13 cellular contexts compared by ENCODE assay signal in the genomic region with DNA sequence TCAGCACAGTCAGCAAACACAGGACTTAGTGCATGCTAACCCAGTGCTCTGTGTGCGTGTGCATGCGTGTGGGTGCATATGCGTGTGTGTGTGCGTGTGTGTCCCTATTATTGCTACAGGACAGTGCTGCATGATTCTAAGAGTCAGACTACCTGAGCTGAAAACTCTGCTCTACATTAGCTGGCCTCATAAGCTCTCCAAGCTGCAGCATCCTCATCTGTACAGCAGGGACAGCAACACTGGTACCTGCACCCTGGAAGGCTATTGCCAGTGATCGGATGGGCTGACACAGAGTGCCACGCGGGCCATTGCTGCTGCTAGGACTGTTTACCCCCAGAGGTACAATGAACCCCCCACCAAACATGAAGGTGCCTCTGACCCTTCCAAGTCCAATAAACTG. TPM values are rescaled to one million over a fixed set of nuclear protein-coding genes. Genes with fewer than 3 reads are reported as not detected.
A peak's percentile ranks its signal among the peaks of the same experiment; 100 is the strongest.
DNase-seq lines count a peak whose midpoint lies in the region; ATAC-seq, FAIRE-seq and TF ChIP-seq lines count a peak whose summit lies in the region.
"Had no signal": no experiment of that assay in that cellular context is flagged by ENCODE, and none has a peak within 500 bp of the region (broad histone marks: within the 10 kb centered on the region; RNA-seq: fewer than 3 reads in every experiment).

No MANE protein-coding gene starts in this region.

- SMC1A ChIA-PET in GM12878 (lab: Charles Lee; ENCODE audit: uncharacterized antibody, unreplicated experiment), result interaction anchor here (0.7 to 1.2 kb wide), 3 partner anchors 37 to 215 kb away, joined by 3 to 4 read pairs (median 3); no protein-coding TSS in a partner anchor

- no peaks in the 10 kb centered on the region for H3K36me3 ChIP-seq in GM12878 (ENCODE audit: control insufficient read depth in 2 of 2, insufficient read depth in 2 of 2, low read length in 1 of 2)
- no peaks in the 10 kb centered on the region for H3K36me3 ChIP-seq in right lobe of liver
- no peaks in the 10 kb centered on the region for H3K36me3 ChIP-seq in Karpas-422 (ENCODE audit: insufficient read depth, low read length)

- POLR2A ChIA-PET in AG04450 (lab: Yijun Ruan, JAX), result interaction anchor here (0.7 to 1.2 kb wide), 3 partner anchors 11 to 66 kb away, joined by 3 read pairs; no protein-coding TSS in a partner anchor
- POLR2A ChIA-PET in GM12878 (lab: Charles Lee), result no interaction called here

- H3K9me2 ChIP-seq in Karpas-422 (replicated peaks; ENCODE audit: insufficient read depth, low read length), result no peaks in the 10 kb centered on the region

- H3K4me3 ChIP-seq in AG04450 (ENCODE audit: low read depth, low read length) (peak overlapping the region; percentile 79), GM12878 (peak overlapping the region; percentile 67), right lobe of liver (peak overlapping the region in 2 of 3 donors; percentile 30 to 38), Karpas-422 (ENCODE audit: low read length) (no peak overlapping the region)

- TF ChIP-seq POLR2A in GM12878 (IDR thresholded peaks at IDR 0.05; ENCODE audit: low read depth, low read length) (peak; percentile 57), right lobe of liver (IDR thresholded peaks at IDR 0.05) (no peak)

- RAD21 ChIA-PET in GM12878 (lab: Charles Lee; ENCODE audit: unreplicated experiment), result interaction anchor here (0.9 kb wide), 1 partner anchor 66 kb away, joined by 3 read pairs; no protein-coding TSS in a partner anchor

- CTCF ChIA-PET in AG04450 (lab: Charles Lee), result interaction anchor here (5.1 kb wide), 1 partner anchor 44 kb away, joined by 26 read pairs; no protein-coding TSS in a partner anchor
- CTCF ChIA-PET in GM12878 (lab: Yijun Ruan, JAX), result interaction anchor here (1.3 to 1.7 kb wide), 2 partner anchors 12 to 43 kb away, joined by 3 to 5 read pairs; no protein-coding TSS in a partner anchor

- TF ChIP-seq RAD21 in GM12878 (IDR thresholded peaks at IDR 0.05; ENCODE audit: insufficient read depth, low read depth, low read length), result 0 out of 2 replicates have a peak, but pooled peaks have one; percentile 34

- 76% methylated on average over 7 of the region's 7 CpGs for whole genome bisulfite sequencing in GM12878 (ENCODE audit: insufficient coverage, insufficient replicate concordance, low lambda C conversion rate, missing lambda C conversion rate)
- 29% methylated on average over 5 of the region's 7 CpGs for WGBS in right lobe of liver (ENCODE audit: insufficient coverage, low coverage, low lambda C conversion rate, missing lambda C conversion rate)

- H4K20me1 ChIP-seq in GM12878 (ENCODE audit: control insufficient read depth, insufficient read depth), result no peaks in the 10 kb centered on the region
- H4K20me1 ChIP-seq in Karpas-422 (ENCODE audit: insufficient read depth, low read depth, low read length), result no peaks in the 10 kb centered on the region

- H3K4me2 ChIP-seq in GM12878 (ENCODE audit: control insufficient read depth, insufficient read depth), result peak overlapping the region; percentile 90
- H3K4me2 ChIP-seq in Karpas-422 (ENCODE audit: low read depth, low read length, poor library complexity, severe bottlenecking), result no peak overlapping the region

- no peak for FAIRE-seq in GM12878 (lab: Jason Lieb, UNC)

- DNase-seq in AG04450 (ENCODE audit: low read depth, low spot score), result no peak
- peak; percentile 49 for DNase-seq in H4 (ENCODE audit: low spot score)
- DNase-seq in GM12878 (ENCODE audit: low read depth, low spot score), result no peak
- DNase-seq in right lobe of liver, result no peak
- no peak for DNase-seq in NCI-H1105 (lab: John Stamatoyannopoulos, UW)
- DNase-seq in occipital lobe (lab: John Stamatoyannopoulos, UW), result no peak
- DNase-seq in Karpas-422, result no peak
- no peak for DNase-seq in NCI-H82 treated with DMSO at 0.1 percent for 48 hours (lab: John Stamatoyannopoulos, UW; ENCODE audit: unreplicated experiment)
- DNase-seq: activated T-cell treated with anti-CD3 and anti-CD28 coated beads, Interleukin-2, amount 50 U/mL, for 72 hours; NCI-H524; stimulated activated naive CD8-positive, alpha-beta T cell treated with anti-CD3 and anti-CD28 coated beads, Interleukin-15, amount 100 ng/mL, for 72 hours had no signal

- intact Hi-C loops in GM12878 (cut with micrococcal nuclease; ENCODE audit: unreplicated experiment) (no loop called here), right lobe of liver (cut with DNase I) (no loop called here)

- no peak overlapping the region for H3K27ac ChIP-seq in AG04450 (ENCODE audit: low read depth, low read length)
- peak overlapping the region; percentile 59 for H3K27ac ChIP-seq in GM12878 (ENCODE audit: control insufficient read depth, insufficient read depth)
- H3K27ac ChIP-seq in right lobe of liver, result no peak overlapping the region
- no peak overlapping the region for H3K27ac ChIP-seq in Karpas-422 (ENCODE audit: low read length)

- H2AFZ ChIP-seq in GM12878 (ENCODE audit: control insufficient read depth, low read depth, low read length) (peak overlapping the region; percentile 54), Karpas-422 (ENCODE audit: low read length) (no peak overlapping the region)

- peak overlapping the region; percentile 64 for H3K9ac ChIP-seq in GM12878 (ENCODE audit: control insufficient read depth, insufficient read depth, low read length)
- no peak overlapping the region for H3K9ac ChIP-seq in Karpas-422 (ENCODE audit: low read length)

- no peaks in the 10 kb centered on the region for H3K27me3 ChIP-seq in AG04450 (ENCODE audit: control insufficient read depth, insufficient read depth, low read length)
- H3K27me3 ChIP-seq in GM12878 (replicated peaks in 1 of 2; ENCODE audit: control insufficient read depth in 2 of 2, insufficient read depth in 2 of 2, low read length in 1 of 2), result no peaks in the 10 kb centered on the region
- H3K27me3 ChIP-seq in right lobe of liver, result no peaks in the 10 kb centered on the region
- H3K27me3 ChIP-seq in Karpas-422 (ENCODE audit: low read length), result no peaks in the 10 kb centered on the region

- H3K79me2 ChIP-seq in GM12878 (ENCODE audit: control insufficient read depth, insufficient read depth, low read length) (peaks cover 8% of the 10 kb centered on the region), Karpas-422 (ENCODE audit: low read length) (no peaks in the 10 kb centered on the region)

- no TSS peak for BruUV-seq in GM12878 (replicated peaks; lab: Mats Ljungman, UMichigan)

- peak; percentile 45 for TF ChIP-seq CTCF in AG04450 (IDR thresholded peaks at IDR 0.05; ENCODE audit: low read depth, low read length)
- peak in 1 of 3 experiments; percentile 38; a peak in 2 of 6 replicates for TF ChIP-seq CTCF in GM12878 (IDR thresholded peaks at IDR 0.05 in 2 of 3, conservative IDR thresholded peaks at IDR 0.05 in 1 of 3; ENCODE audit: control insufficient read depth in 2 of 3, extremely low read depth in 1 of 3, insufficient read depth in 1 of 3, low read depth in 3 of 3, low read length in 3 of 3)
- TF ChIP-seq CTCF in right lobe of liver (IDR thresholded peaks at IDR 0.05), result no peak

- TF ChIP-seq EP300 in GM12878 (IDR thresholded peaks at IDR 0.05; ENCODE audit: borderline replicate concordance in 1 of 2, control insufficient read depth in 1 of 2, low read depth in 2 of 2, low read length in 2 of 2), result no peak

- in situ Hi-C loops in GM12878 (cut with MboI), result no loop called here

- H3K9me3 ChIP-seq in AG04450 (ENCODE audit: control insufficient read depth, insufficient read depth, low read length), result no peaks in the 10 kb centered on the region
- no peaks in the 10 kb centered on the region; the same call in 2 of the 3 replicates for H3K9me3 ChIP-seq in GM12878 (replicated peaks; ENCODE audit: control insufficient read depth, insufficient read depth, low read length)
- H3K9me3 ChIP-seq in right lobe of liver, result no peaks in the 10 kb centered on the region
- H3K9me3 ChIP-seq in Karpas-422 (ENCODE audit: low read length), result no peaks in the 10 kb centered on the region

- peak; percentile 82 for ATAC-seq in GM12878
- ATAC-seq in right lobe of liver, result peak in 3 of 4 donors; percentile 18 to 26 (median 26)
- ATAC-seq: activated T-cell treated with anti-CD3 and anti-CD28 coated beads, Interleukin-2, amount 50 U/mL, for 72 hours; stimulated activated naive CD8-positive, alpha-beta T cell treated with anti-CD3 and anti-CD28 coated beads, Interleukin-15, amount 100 ng/mL, for 72 hours had no signal

- H3K4me1 ChIP-seq in GM12878 (ENCODE audit: control insufficient read depth, insufficient read depth, low read length) (peaks cover 5% of the 10 kb centered on the region), right lobe of liver (no peaks in the 10 kb centered on the region), Karpas-422 (ENCODE audit: low read length) (no peaks in the 10 kb centered on the region)

RNA-seq across cellular contexts. Expression of gene ADAMTS12, which starts 1.2 kb away (rescaled TPM):
- polyA plus RNA-seq in AG04450 (2011; rRNA removed) (46.8 and 47.6 TPM in 2 replicates), GM12878 (2011; rRNA removed) (0.07 and 0.11 TPM in 2 replicates), GM12878 (2014; fragmentation: Illumina TruSeq; extraction: Trizol) (16.4 and 20.2 TPM in 2 replicates), GM12878 (2014; fragmentation: Nextera tagmentation; extraction: Ambion mirVana) (10 to 100 TPM; 29.4 to 35.8 TPM), GM12878 (2014; rRNA removed) (19.5 and 20.0 TPM in 2 replicates), GM12878 (2016; fragmentation: Nextera tagmentation; extraction: Ambion mirVana) (10 to 100 TPM; 12.3 to 15.1 TPM)
- 111 and 145 TPM in 2 replicates for polyA minus RNA-seq in AG04450 (2011; rRNA and poly(A)+ RNA removed)
- 11.6 and 14.7 TPM in 2 replicates for total RNA-seq in H4 (2014; rRNA removed; shearing (Covaris generic))
- 40.9 and 41.6 TPM in 2 replicates for total RNA-seq in GM12878 (2013; cell fraction: nucleolus; rRNA removed)
- total RNA-seq in GM12878 (2014; rRNA removed) (27.9 and 30.6 TPM in 2 replicates), GM12878 (2014; rRNA removed; fragmentation: Illumina TruSeq; extraction: Trizol) (21.2 and 21.7 TPM in 2 replicates), GM12878 (2021) (28.4 and 32.5 TPM in 2 replicates), right lobe of liver (1 to 10 TPM; 1.1 to 3.9 (median 1.7) TPM), occipital lobe (1.2 TPM)
- polyA plus RNA-seq in GM12878 (2011; ENCODE audit: low read depth), result 5.6 TPM
- 0.03 and 0.08 TPM in 2 replicates for polyA plus RNA-seq in GM12878 (2011; cell fraction: cytosol; rRNA removed)
- 0.18 TPM in 2 replicates for polyA plus RNA-seq in GM12878 (2011; cell fraction: nucleus; rRNA removed)
- polyA plus RNA-seq in GM12878 (2012), result 7.0 and 8.5 TPM in 2 replicates
- 0.21 and 0.37 TPM in 2 replicates for polyA minus RNA-seq in GM12878 (2011; rRNA and poly(A)+ RNA removed)
- polyA minus RNA-seq in GM12878 (2011; cell fraction: cytosol; rRNA and poly(A)+ RNA removed), result not detected in 2 replicates
- polyA minus RNA-seq in GM12878 (2011; cell fraction: nucleus; rRNA and poly(A)+ RNA removed), result 0.36 and 0.57 TPM in 2 replicates
- not detected in 2 replicates for total RNA-seq in Karpas-422 (2014; rRNA removed; shearing (Covaris generic); ENCODE audit: low replicate concordance)
- polyA plus RNA-seq: CD4-positive, alpha-beta memory T cell had no signal

RNA-seq across cellular contexts. Expression of gene RXFP3, which starts 45.6 kb away (rescaled TPM):
- polyA plus RNA-seq in AG04450 (2011; rRNA removed), result not detected in 2 replicates
- polyA minus RNA-seq in AG04450 (2011; rRNA and poly(A)+ RNA removed), result not detected in 2 replicates
- not detected in 2 replicates for total RNA-seq in H4 (2014; rRNA removed; shearing (Covaris generic))
- 0.33 and 0.61 TPM in 2 replicates for total RNA-seq in GM12878 (2013; cell fraction: nucleolus; rRNA removed)
- total RNA-seq in GM12878 (2014; rRNA removed), result not detected in 2 replicates
- not detected in 2 replicates for total RNA-seq in GM12878 (2014; rRNA removed; fragmentation: Illumina TruSeq; extraction: Trizol)
- not detected in 2 replicates for total RNA-seq in GM12878 (2021)
- not detected for polyA plus RNA-seq in GM12878 (2011; ENCODE audit: low read depth)
- 0.03 TPM in 1 of 2 replicates, not detected in the other for polyA plus RNA-seq in GM12878 (2011; rRNA removed)
- 0.05 TPM in 1 of 2 replicates, not detected in the other for polyA plus RNA-seq in GM12878 (2011; cell fraction: cytosol; rRNA removed)
- polyA plus RNA-seq in GM12878 (2011; cell fraction: nucleus; rRNA removed), result 0.48 and 0.79 TPM in 2 replicates
- polyA plus RNA-seq in GM12878 (2012), result not detected in 2 replicates
- not detected in 2 replicates for polyA plus RNA-seq in GM12878 (2014; fragmentation: Illumina TruSeq; extraction: Trizol)
- not detected for polyA plus RNA-seq in GM12878 (2014; fragmentation: Nextera tagmentation; extraction: Ambion mirVana)
- polyA plus RNA-seq in GM12878 (2014; rRNA removed), result 0.06 TPM in 1 of 2 replicates, not detected in the other
- not detected for polyA plus RNA-seq in GM12878 (2016; fragmentation: Nextera tagmentation; extraction: Ambion mirVana)
- polyA minus RNA-seq in GM12878 (2011; rRNA and poly(A)+ RNA removed), result 0.15 and 0.41 TPM in 2 replicates
- 0.52 TPM in 1 of 2 replicates, not detected in the other for polyA minus RNA-seq in GM12878 (2011; cell fraction: cytosol; rRNA and poly(A)+ RNA removed)
- 0.85 and 2.1 TPM in 2 replicates for polyA minus RNA-seq in GM12878 (2011; cell fraction: nucleus; rRNA and poly(A)+ RNA removed)
- not detected for total RNA-seq in right lobe of liver
- total RNA-seq in occipital lobe, result 0.94 TPM
- total RNA-seq in Karpas-422 (2014; rRNA removed; shearing (Covaris generic); ENCODE audit: low replicate concordance), result not detected in 2 replicates
- total RNA-seq: activated T-cell treated with anti-CD3 and anti-CD28 coated beads, Interleukin-2, amount 50 U/mL, for 72 hours; CD4-positive, alpha-beta memory T cell; lower leg skin had no signal
- polyA plus RNA-seq: CD4-positive, alpha-beta memory T cell had no signal
